In the genomic region with DNA sequence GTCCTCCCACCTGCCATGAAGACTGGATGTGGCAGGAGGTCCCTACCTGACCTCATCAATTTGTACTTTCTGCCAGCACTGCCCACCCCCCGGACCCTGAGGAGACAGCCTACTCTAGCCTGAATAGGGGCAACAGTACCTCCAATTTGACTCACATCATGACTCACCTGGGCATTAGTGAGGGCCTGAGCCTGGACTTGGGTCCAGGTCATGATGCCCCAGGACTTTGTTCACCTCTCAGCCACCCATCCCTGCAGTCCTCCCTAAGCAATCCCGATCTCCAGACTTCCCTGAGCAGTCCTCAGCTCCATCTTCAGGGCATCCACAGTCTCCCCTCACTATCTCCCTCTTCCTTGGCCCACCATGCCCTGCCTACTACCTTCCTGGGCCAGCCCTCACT, we compare ENCODE assay signal across 24 cellular contexts. TPM values are rescaled to one million over a fixed set of nuclear protein-coding genes. Genes with fewer than 3 reads are reported as not detected.
DNase-seq lines count a peak whose midpoint lies in the region; ATAC-seq and TF ChIP-seq lines count a peak whose summit lies in the region.
"Had no signal": no experiment of that assay in that cellular context is flagged by ENCODE, and none has a peak within 500 bp of the region (broad histone marks: within the 10 kb centered on the region; RNA-seq: fewer than 3 reads in every experiment).

No MANE protein-coding gene starts in this region.

- POLR2A ChIA-PET in activated CD8-positive, alpha-beta T cell treated with anti-CD3 and anti-CD28 coated beads, Interleukin-2, amount 10 ng/mL, durations not matched to agents 7 days and 5 days (lab: Charles Lee), result no interaction called here

- no peak for ATAC-seq in activated CD8-positive, alpha-beta T cell treated with anti-CD3 and anti-CD28 coated beads, Interleukin-2, amount 10 ng/mL, durations not matched to agents 7 days and 5 days
- peak; percentile 40 for ATAC-seq in left colon
- ATAC-seq in HG02938 (IDR thresholded peaks at IDR 0.05; ENCODE audit: unreplicated experiment), result no peak
- ATAC-seq: GM12878 had no signal

- peak overlapping the region; percentile 14 for H3K27ac Mint-ChIP-seq in activated naive CD4-positive, alpha-beta T cell treated with anti-CD3 and anti-CD28 coated beads, Interleukin-2, amount 50 U/mL, for 24 hours
- H3K27ac Mint-ChIP-seq in activated CD8-positive, alpha-beta T cell treated with anti-CD3 and anti-CD28 coated beads, Interleukin-2, amount 10 ng/mL, durations not matched to agents 7 days and 5 days, result peak overlapping the region; percentile 82

- no peaks in the 10 kb centered on the region for H3K9me3 Mint-ChIP-seq in activated naive CD4-positive, alpha-beta T cell treated with anti-CD3 and anti-CD28 coated beads, Interleukin-2, amount 50 U/mL, for 24 hours
- no peaks in the 10 kb centered on the region for H3K9me3 Mint-ChIP-seq in activated CD8-positive, alpha-beta T cell treated with anti-CD3 and anti-CD28 coated beads, Interleukin-2, amount 10 ng/mL, durations not matched to agents 7 days and 5 days (ENCODE audit: insufficient read depth)

- H3K4me1 Mint-ChIP-seq in activated naive CD4-positive, alpha-beta T cell treated with anti-CD3 and anti-CD28 coated beads, Interleukin-2, amount 50 U/mL, for 24 hours, result peaks cover 80% of the 10 kb centered on the region
- peaks cover 47% of the 10 kb centered on the region for H3K4me1 Mint-ChIP-seq in activated CD8-positive, alpha-beta T cell treated with anti-CD3 and anti-CD28 coated beads, Interleukin-2, amount 10 ng/mL, durations not matched to agents 7 days and 5 days (ENCODE audit: low read depth)

- no peaks in the 10 kb centered on the region for H3K27me3 Mint-ChIP-seq in activated naive CD4-positive, alpha-beta T cell treated with anti-CD3 and anti-CD28 coated beads, Interleukin-2, amount 50 U/mL, for 24 hours
- H3K27me3 Mint-ChIP-seq in activated CD8-positive, alpha-beta T cell treated with anti-CD3 and anti-CD28 coated beads, Interleukin-2, amount 10 ng/mL, durations not matched to agents 7 days and 5 days (ENCODE audit: low read depth), result no peaks in the 10 kb centered on the region

- DNase-seq in activated naive CD4-positive, alpha-beta T cell (lab: John Stamatoyannopoulos, UW), result no peak
- no peak for DNase-seq in activated CD8-positive, alpha-beta T cell treated with anti-CD3 and anti-CD28 coated beads, Interleukin-2, amount 10 ng/mL, durations not matched to agents 7 days and 5 days
- DNase-seq in left colon (no peak), erythroblast (lab: John Stamatoyannopoulos, UW) (no peak)
- DNase-seq: activated CD4-positive, alpha-beta T cell treated with anti-CD3 and anti-CD28 coated beads, Interleukin-2, amount 50 U/mL, for 4 hours; cerebellar nuclear complex; DMS79; effector CD4-positive, alpha-beta T cell; HCEC 1CT; Kasumi-1; kidney; NCI-H1048; NCI-H2029; NCI-H345; NCI-H82; Right ventricle myocardium superior; stimulated activated CD8-positive, alpha-beta memory T cell treated with anti-CD3 and anti-CD28 coated beads, Interleukin-4, amount 100 ng/mL, for 48 hours had no signal

- no peak for TF ChIP-seq POLR2A in erythroblast (IDR thresholded peaks at IDR 0.05; ENCODE audit: low read length)

- H3K4me3 Mint-ChIP-seq in activated naive CD4-positive, alpha-beta T cell treated with anti-CD3 and anti-CD28 coated beads, Interleukin-2, amount 50 U/mL, for 24 hours, result no peak overlapping the region
- H3K4me3 Mint-ChIP-seq in activated CD8-positive, alpha-beta T cell treated with anti-CD3 and anti-CD28 coated beads, Interleukin-2, amount 10 ng/mL, durations not matched to agents 7 days and 5 days, result no peak overlapping the region

- H3K36me3 Mint-ChIP-seq in activated naive CD4-positive, alpha-beta T cell treated with anti-CD3 and anti-CD28 coated beads, Interleukin-2, amount 50 U/mL, for 24 hours, result peaks cover 4% of the 10 kb centered on the region
- H3K36me3 Mint-ChIP-seq in activated CD8-positive, alpha-beta T cell treated with anti-CD3 and anti-CD28 coated beads, Interleukin-2, amount 10 ng/mL, durations not matched to agents 7 days and 5 days (ENCODE audit: low read depth), result peaks cover 32% of the 10 kb centered on the region

- intact Hi-C loops in left colon (cut with DNase I, micrococcal nuclease), result no loop called here

- H3K27ac ChIP-seq in temporal lobe (ENCODE audit: low read depth, low read length), result peak overlapping the region; percentile 82
- H3K27ac ChIP-seq: ascending aorta, esophagus muscularis mucosa, right atrium auricular region had no signal

- CTCF ChIA-PET in activated CD8-positive, alpha-beta T cell treated with anti-CD3 and anti-CD28 coated beads, Interleukin-2, amount 10 ng/mL, durations not matched to agents 7 days and 5 days (lab: Charles Lee), result no interaction called here

RNA-seq across cellular contexts. Expression of gene KIF2A, which starts 28.1 kb away (rescaled TPM):
- 100 to 1,000 TPM; 149 to 151 TPM for total RNA-seq in activated CD8-positive, alpha-beta T cell treated with anti-CD3 and anti-CD28 coated beads, Interleukin-2, amount 10 ng/mL, durations not matched to agents 7 days and 5 days
- total RNA-seq in left colon (10 to 100 TPM; 30.6 to 46.9 TPM), temporal lobe (274 TPM)
